ENCODE assay signal across 10 cellular contexts in the genomic region with DNA sequence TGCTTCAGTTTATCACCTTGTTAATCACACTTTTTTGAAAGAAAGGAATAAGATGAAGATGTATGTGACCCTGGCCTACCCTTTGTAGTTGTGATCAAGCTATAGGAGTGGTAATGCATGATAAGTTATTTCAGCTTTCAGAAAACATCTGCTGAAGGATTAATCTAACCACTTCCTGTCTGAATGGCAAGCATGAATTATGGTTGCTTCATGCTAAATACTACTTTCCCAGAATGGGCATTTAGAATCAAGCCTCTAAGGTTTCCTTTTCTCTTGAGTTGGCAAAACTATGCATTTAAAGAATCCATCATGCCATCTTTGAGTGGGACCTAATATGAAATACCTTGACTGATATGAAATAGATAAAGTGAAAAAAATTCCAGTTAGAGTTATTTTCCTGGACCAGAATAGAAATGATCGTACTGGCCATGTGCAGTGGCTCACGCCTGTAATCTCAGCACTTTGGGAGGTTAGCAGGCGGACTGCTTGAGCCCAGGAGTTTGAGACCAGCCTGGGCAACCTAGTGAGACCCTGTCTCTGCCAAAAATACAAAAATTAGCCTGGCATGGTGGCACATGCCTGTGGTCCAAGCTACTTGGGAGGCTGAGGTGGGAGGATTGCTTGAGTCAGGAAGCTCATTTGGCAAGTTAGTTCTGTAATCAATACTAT. TPM values are rescaled to one million over a fixed set of nuclear protein-coding genes. Genes with fewer than 3 reads are reported as not detected.
A peak's percentile ranks its signal among the peaks of the same experiment; 100 is the strongest.
DNase-seq lines count a peak whose midpoint lies in the region; ATAC-seq and TF ChIP-seq lines count a peak whose summit lies in the region.
"Had no signal": no experiment of that assay in that cellular context is flagged by ENCODE, and none has a peak within 500 bp of the region (broad histone marks: within the 10 kb centered on the region; RNA-seq: fewer than 3 reads in every experiment).

No MANE protein-coding gene starts in this region.

- H3K4me3 ChIP-seq in GM23248 (no peak overlapping the region), body of pancreas (no peak overlapping the region)

- H2AFZ ChIP-seq in GM23248 = no peak overlapping the region

- in situ Hi-C loops in GM23248 (cut with MboI) = loop anchor here (10.0 kb wide), 1 partner anchor 244 kb away; no protein-coding TSS in a partner anchor

- no peaks in the 10 kb centered on the region for H3K27me3 ChIP-seq in GM23248 (replicated peaks; ENCODE audit: insufficient read depth)
- H3K27me3 ChIP-seq in body of pancreas = no peaks in the 10 kb centered on the region

- 94 to 96% methylated on average over 3 of the region's 3 CpGs for WGBS in GM23248 (ENCODE audit: low coverage in 1 of 2, low lambda C conversion rate in 2 of 2, missing lambda C conversion rate in 2 of 2), 2 experiments
- 58 to 66% methylated on average over 3 of the region's 3 CpGs for WGBS in body of pancreas, 2 donors

- H3K79me2 ChIP-seq in GM23248 (ENCODE audit: insufficient read depth) = no peaks in the 10 kb centered on the region

- H3K9me3 Mint-ChIP-seq in central memory CD8-positive, alpha-beta T cell = no peaks in the 10 kb centered on the region

- intact Hi-C loops in body of pancreas (cut with DNase I) = loop anchor here (10.0 kb wide), 1 partner anchor 254 kb away; no protein-coding TSS in a partner anchor

- H3K27ac Mint-ChIP-seq in central memory CD8-positive, alpha-beta T cell (ENCODE audit: low read depth) = no peak overlapping the region

- H3K9me2 ChIP-seq in GM23248 (ENCODE audit: insufficient read depth) = no peaks in the 10 kb centered on the region

- H4K20me1 ChIP-seq in GM23248 (ENCODE audit: insufficient read depth) = no peaks in the 10 kb centered on the region

- peaks cover 11% of the 10 kb centered on the region for H3K4me1 ChIP-seq in GM23248 (ENCODE audit: insufficient read depth)
- H3K4me1 ChIP-seq in body of pancreas = no peaks in the 10 kb centered on the region

- H3K9me3 ChIP-seq in GM23248 (ENCODE audit: low read depth) (no peaks in the 10 kb centered on the region), body of pancreas (no peaks in the 10 kb centered on the region)

- peaks cover 1% of the 10 kb centered on the region for H3K36me3 Mint-ChIP-seq in central memory CD8-positive, alpha-beta T cell (ENCODE audit: insufficient read depth)

- H3K4me1 Mint-ChIP-seq in central memory CD8-positive, alpha-beta T cell = no peaks in the 10 kb centered on the region

- H3F3A ChIP-seq in GM23248 (ENCODE audit: insufficient read depth) = no peaks in the 10 kb centered on the region

- H3K36me3 ChIP-seq in GM23248 (ENCODE audit: low read depth) (no peaks in the 10 kb centered on the region), body of pancreas (replicated peaks in 1 of 2; ENCODE audit: insufficient read depth in 1 of 2, low read depth in 2 of 2) (no peaks in the 10 kb centered on the region)

- H3K27me3 Mint-ChIP-seq in central memory CD8-positive, alpha-beta T cell = no peaks in the 10 kb centered on the region

- TF ChIP-seq POLR2A in body of pancreas (IDR thresholded peaks at IDR 0.05) = no peak

- H3K4me3 Mint-ChIP-seq in central memory CD8-positive, alpha-beta T cell = no peak overlapping the region

- no peak overlapping the region for H3K27ac ChIP-seq in GM23248
- no peak overlapping the region for H3K27ac ChIP-seq in body of pancreas

- peak; percentile 48 for DNase-seq in COLO829 (ENCODE audit: low spot score)
- DNase-seq in GM23248 = peak; percentile 33
- DNase-seq in NCI-H69 (lab: John Stamatoyannopoulos, UW) = peak; percentile 48
- DNase-seq in central memory CD8-positive, alpha-beta T cell (ENCODE audit: low spot score in 2 of 2) = no peak
- no peak for DNase-seq in body of pancreas
- DNase-seq in activated CD4-positive, alpha-beta T cell treated with anti-CD3 and anti-CD28 coated beads for 1 hour = no peak
- DNase-seq: effector memory CD4-positive, alpha-beta T cell; NCI-H2107 had no signal

- no peak overlapping the region for H3K9ac ChIP-seq in GM23248

- no peak overlapping the region for H3K4me2 ChIP-seq in GM23248 (ENCODE audit: unreplicated experiment)

- no peak for TF ChIP-seq CTCF in body of pancreas (IDR thresholded peaks at IDR 0.05)

- ATAC-seq in central memory CD8-positive, alpha-beta T cell (replicated peaks; ENCODE audit: extremely low read depth, poor library complexity, severe bottlenecking) = peak; percentile 43
- ATAC-seq in body of pancreas (no peak), HG02642 (IDR thresholded peaks at IDR 0.05; ENCODE audit: poor library complexity, unreplicated experiment) (no peak), GM18520 (IDR thresholded peaks at IDR 0.05; ENCODE audit: unreplicated experiment) (no peak)

RNA-seq across cellular contexts. Expression of gene ANXA3, which starts 59.1 kb away (rescaled TPM):
- total RNA-seq in GM23248 (2014; rRNA removed; shearing (Covaris generic)) = 1.1 and 3.6 TPM in 2 replicates
- 2.8 and 4.3 TPM in 2 replicates for polyA plus RNA-seq in GM23248 (2016; fragmentation: Nextera tagmentation; extraction: Ambion mirVana)
- 10 to 100 TPM; 35.9 to 65.1 TPM for total RNA-seq in body of pancreas

Comparison
In these comparisons a context has a peak if more than half of its experiments do, and no peak if none do; other contexts are left out.
1. DNase-seq: peak in COLO829 (single experiment), GM23248 (single experiment) and NCI-H69 (single experiment); none in central memory CD8-positive, alpha-beta T cell (0 of 2), body of pancreas (0 of 4) and activated CD4-positive, alpha-beta T cell treated with anti-CD3 and anti-CD28 coated beads for 1 hour (single experiment).